In the genomic region with DNA sequence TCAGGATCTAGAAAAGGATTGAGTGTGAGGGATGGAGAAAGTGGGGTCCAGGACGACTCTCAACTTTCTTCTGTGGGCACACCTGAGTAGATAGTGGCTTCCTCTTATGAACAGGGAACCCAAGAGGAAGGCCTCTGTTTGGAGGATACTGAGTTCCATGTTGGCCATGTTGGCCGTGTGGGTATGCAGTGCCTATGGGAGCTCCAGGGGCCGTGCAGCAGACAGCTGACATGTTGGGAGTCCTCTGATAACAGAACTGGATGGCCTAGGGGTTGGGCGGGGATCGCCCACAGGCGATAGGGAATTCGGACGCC, we compare ENCODE assay signal across 1 cellular context.
TF ChIP-seq lines count a peak whose summit lies in the region.

No MANE protein-coding gene starts in this region.

TF ChIP-seq in HEK293, 187 proteins besides CTCF, POLR2A, EP300 and RAD21 (continued from another document):
- no peak for TF ChIP-seq HOXD13 (CRISPR knock-in tag; IDR thresholded peaks at IDR 0.05; ENCODE audit: borderline replicate concordance)
- no peak for TF ChIP-seq IKZF3 (tag by site-specific recombination; IDR thresholded peaks at IDR 0.05)
- no peak for TF ChIP-seq ZNF37A (tag by site-specific recombination; IDR thresholded peaks at IDR 0.05)
- no peak for TF ChIP-seq ZNF354C (tag by site-specific recombination; IDR thresholded peaks at IDR 0.05; ENCODE audit: borderline replicate concordance, low read depth)
- no peak for TF ChIP-seq ZNF155 (tag by site-specific recombination; IDR thresholded peaks at IDR 0.05)
- TF ChIP-seq ZNF510 (tag by site-specific recombination; IDR thresholded peaks at IDR 0.05; ENCODE audit: insufficient replicate concordance), result no peak
- no peak for TF ChIP-seq ZSCAN16 (tag by site-specific recombination; IDR thresholded peaks at IDR 0.05)
- 0 out of 2 replicates have a peak, but pooled peaks have one; percentile 55 for TF ChIP-seq ZNF76 (tag by site-specific recombination; IDR thresholded peaks at IDR 0.05; ENCODE audit: borderline replicate concordance, low read depth)
- no peak for TF ChIP-seq ZNF350 (tag by site-specific recombination; IDR thresholded peaks at IDR 0.05)
- TF ChIP-seq, protein P1, sequence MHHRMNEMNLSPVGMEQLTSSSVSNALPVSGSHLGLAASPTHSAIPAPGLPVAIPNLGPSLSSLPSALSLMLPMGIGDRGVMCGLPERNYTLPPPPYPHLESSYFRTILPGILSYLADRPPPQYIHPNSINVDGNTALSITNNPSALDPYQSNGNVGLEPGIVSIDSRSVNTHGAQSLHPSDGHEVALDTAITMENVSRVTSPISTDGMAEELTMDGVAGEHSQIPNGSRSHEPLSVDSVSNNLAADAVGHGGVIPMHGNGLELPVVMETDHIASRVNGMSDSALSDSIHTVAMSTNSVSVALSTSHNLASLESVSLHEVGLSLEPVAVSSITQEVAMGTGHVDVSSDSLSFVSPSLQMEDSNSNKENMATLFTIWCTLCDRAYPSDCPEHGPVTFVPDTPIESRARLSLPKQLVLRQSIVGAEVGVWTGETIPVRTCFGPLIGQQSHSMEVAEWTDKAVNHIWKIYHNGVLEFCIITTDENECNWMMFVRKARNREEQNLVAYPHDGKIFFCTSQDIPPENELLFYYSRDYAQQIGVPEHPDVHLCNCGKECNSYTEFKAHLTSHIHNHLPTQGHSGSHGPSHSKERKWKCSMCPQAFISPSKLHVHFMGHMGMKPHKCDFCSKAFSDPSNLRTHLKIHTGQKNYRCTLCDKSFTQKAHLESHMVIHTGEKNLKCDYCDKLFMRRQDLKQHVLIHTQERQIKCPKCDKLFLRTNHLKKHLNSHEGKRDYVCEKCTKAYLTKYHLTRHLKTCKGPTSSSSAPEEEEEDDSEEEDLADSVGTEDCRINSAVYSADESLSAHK (tag by site-specific recombination; IDR thresholded peaks at IDR 0.05), result no peak
- TF ChIP-seq, protein P2, sequence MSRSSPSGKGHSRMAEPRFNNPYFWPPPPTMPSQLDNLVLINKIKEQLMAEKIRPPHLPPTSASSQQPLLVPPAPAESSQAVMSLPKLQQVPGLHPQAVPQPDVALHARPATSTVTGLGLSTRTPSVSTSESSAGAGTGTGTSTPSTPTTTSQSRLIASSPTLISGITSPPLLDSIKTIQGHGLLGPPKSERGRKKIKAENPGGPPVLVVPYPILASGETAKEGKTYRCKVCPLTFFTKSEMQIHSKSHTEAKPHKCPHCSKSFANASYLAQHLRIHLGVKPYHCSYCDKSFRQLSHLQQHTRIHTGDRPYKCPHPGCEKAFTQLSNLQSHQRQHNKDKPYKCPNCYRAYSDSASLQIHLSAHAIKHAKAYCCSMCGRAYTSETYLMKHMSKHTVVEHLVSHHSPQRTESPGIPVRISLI (tag by site-specific recombination; IDR thresholded peaks at IDR 0.05), result no peak
- TF ChIP-seq, protein P3, sequence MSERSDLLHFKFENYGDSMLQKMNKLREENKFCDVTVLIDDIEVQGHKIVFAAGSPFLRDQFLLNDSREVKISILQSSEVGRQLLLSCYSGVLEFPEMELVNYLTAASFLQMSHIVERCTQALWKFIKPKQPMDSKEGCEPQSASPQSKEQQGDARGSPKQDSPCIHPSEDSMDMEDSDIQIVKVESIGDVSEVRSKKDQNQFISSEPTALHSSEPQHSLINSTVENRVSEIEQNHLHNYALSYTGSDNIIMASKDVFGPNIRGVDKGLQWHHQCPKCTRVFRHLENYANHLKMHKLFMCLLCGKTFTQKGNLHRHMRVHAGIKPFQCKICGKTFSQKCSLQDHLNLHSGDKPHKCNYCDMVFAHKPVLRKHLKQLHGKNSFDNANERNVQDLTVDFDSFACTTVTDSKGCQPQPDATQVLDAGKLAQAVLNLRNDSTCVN (tag by site-specific recombination; optimal IDR thresholded peaks at IDR 0.05), result no peak
- TF ChIP-seq, protein P4, sequence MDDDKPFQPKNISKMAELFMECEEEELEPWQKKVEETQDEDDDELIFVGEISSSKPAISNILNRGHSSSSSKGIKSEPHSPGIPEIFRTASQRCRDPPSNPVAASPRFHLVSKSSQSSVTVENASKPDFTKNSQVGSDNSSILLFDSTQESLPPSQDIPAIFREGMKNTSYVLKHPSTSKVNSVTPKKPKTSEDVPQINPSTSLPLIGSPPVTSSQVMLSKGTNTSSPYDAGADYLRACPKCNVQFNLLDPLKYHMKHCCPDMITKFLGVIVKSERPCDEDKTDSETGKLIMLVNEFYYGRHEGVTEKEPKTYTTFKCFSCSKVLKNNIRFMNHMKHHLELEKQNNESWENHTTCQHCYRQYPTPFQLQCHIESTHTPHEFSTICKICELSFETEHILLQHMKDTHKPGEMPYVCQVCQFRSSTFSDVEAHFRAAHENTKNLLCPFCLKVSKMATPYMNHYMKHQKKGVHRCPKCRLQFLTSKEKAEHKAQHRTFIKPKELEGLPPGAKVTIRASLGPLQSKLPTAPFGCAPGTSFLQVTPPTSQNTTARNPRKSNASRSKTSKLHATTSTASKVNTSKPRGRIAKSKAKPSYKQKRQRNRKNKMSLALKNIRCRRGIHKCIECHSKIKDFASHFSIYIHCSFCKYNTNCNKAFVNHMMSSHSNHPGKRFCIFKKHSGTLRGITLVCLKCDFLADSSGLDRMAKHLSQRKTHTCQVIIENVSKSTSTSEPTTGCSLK (tag by site-specific recombination; IDR thresholded peaks at IDR 0.05), result no peak
- no peak for TF ChIP-seq REPIN1 (tag by site-specific recombination; IDR thresholded peaks at IDR 0.05; ENCODE audit: low read depth)
- TF ChIP-seq ZNF544 (tag by site-specific recombination; IDR thresholded peaks at IDR 0.05), result no peak
- TF ChIP-seq YY1 (tag by site-specific recombination; IDR thresholded peaks at IDR 0.05), result no peak
- no peak for TF ChIP-seq ZNF549 (tag by site-specific recombination; IDR thresholded peaks at IDR 0.05)
- TF ChIP-seq ZNF529 (tag by site-specific recombination; IDR thresholded peaks at IDR 0.05; ENCODE audit: insufficient replicate concordance), result no peak
- TF ChIP-seq GLIS1 (tag by site-specific recombination; IDR thresholded peaks at IDR 0.05), result no peak
- TF ChIP-seq ZBTB7A (tag by site-specific recombination; IDR thresholded peaks at IDR 0.05; ENCODE audit: low read depth), result no peak
- TF ChIP-seq HOXC10 (CRISPR knock-in tag; IDR thresholded peaks at IDR 0.05), result no peak
TF ChIP-seq in HEK293: peak in this region for 7.
